2 cellular contexts compared by ENCODE assay signal in genomic region chr19:54459282-54460229, GRCh38.
TF ChIP-seq lines count a peak whose summit lies in the region.

No MANE protein-coding gene starts in this region.

TF ChIP-seq in Ishikawa, 13 proteins besides CTCF, POLR2A, EP300 and RAD21:
- TF ChIP-seq TAF1 (IDR thresholded peaks at IDR 0.05; ENCODE audit: low read depth), result no peak
- TF ChIP-seq YY1 (IDR thresholded peaks at IDR 0.05; ENCODE audit: low read depth), result no peak
- peak; percentile 73 for TF ChIP-seq NFIC (IDR thresholded peaks at IDR 0.05)
- peak; percentile 55 for TF ChIP-seq TEAD4 (IDR thresholded peaks at IDR 0.05)
- peak; percentile 72 for TF ChIP-seq MAX (IDR thresholded peaks at IDR 0.05)
- no peak for TF ChIP-seq EGR1 (IDR thresholded peaks at IDR 0.05)
- TF ChIP-seq CEBPB (IDR thresholded peaks at IDR 0.05), result no peak
- peak; percentile 100 for TF ChIP-seq TCF12 (IDR thresholded peaks at IDR 0.05; ENCODE audit: low read depth)
- no peak for TF ChIP-seq ZBTB7A (IDR thresholded peaks at IDR 0.05; ENCODE audit: low read depth)
- peak; percentile 56 for TF ChIP-seq USF1 (IDR thresholded peaks at IDR 0.05)
- TF ChIP-seq CREB1 (IDR thresholded peaks at IDR 0.05; ENCODE audit: low read depth), result no peak
- TF ChIP-seq FOXM1 (IDR thresholded peaks at IDR 0.05; ENCODE audit: borderline replicate concordance, low read depth), result peak; percentile 41; the same call in 1 of the 2 replicates
- no peak for TF ChIP-seq REST (IDR thresholded peaks at IDR 0.05; ENCODE audit: low read depth)

TF ChIP-seq in GM12878, 131 proteins besides CTCF, POLR2A, EP300 and RAD21:
- TF ChIP-seq MTA2 (IDR thresholded peaks at IDR 0.05; ENCODE audit: low read depth), result no peak
- TF ChIP-seq ATF3 (IDR thresholded peaks at IDR 0.05; ENCODE audit: borderline replicate concordance, extremely low read depth, low read depth, low read length), result no peak
- no peak for TF ChIP-seq E4F1 (IDR thresholded peaks at IDR 0.05; ENCODE audit: borderline replicate concordance, partially characterized antibody)
- TF ChIP-seq STAT1 (conservative IDR thresholded peaks at IDR 0.05), result no peak
- peak; percentile 55; the same call in 1 of the 2 replicates for TF ChIP-seq POLR2AphosphoS5 (IDR thresholded peaks at IDR 0.05; ENCODE audit: low read length)
- TF ChIP-seq HCFC1 (IDR thresholded peaks at IDR 0.05; ENCODE audit: low read length), result no peak
- no peak for TF ChIP-seq BCL11A (IDR thresholded peaks at IDR 0.05; ENCODE audit: low read depth, low read length)
- TF ChIP-seq GATAD2B (conservative IDR thresholded peaks at IDR 0.05; ENCODE audit: low read depth), result no peak
